In genomic region chr16:4280625-4281024, GRCh38 we compare ENCODE assay signal across 11 cellular contexts. TPM values are rescaled to one million over a fixed set of nuclear protein-coding genes. Genes with fewer than 3 reads are reported as not detected.
"Had no signal": no experiment of that assay in that cellular context is flagged by ENCODE, and none has a peak within 500 bp of the region (broad histone marks: within the 10 kb centered on the region; RNA-seq: fewer than 3 reads in every experiment).

No MANE protein-coding gene starts in this region.

- H3K27ac ChIP-seq: GM23248, HL-60, KMS-11 had no signal

- H2AFZ ChIP-seq: GM23248 had no signal

- H3K9ac ChIP-seq: GM23248, KMS-11 had no signal

- H3K4me3 ChIP-seq: GM23248 had no signal

- H3K4me2 ChIP-seq: KMS-11 had no signal

- FAIRE-seq: H54 had no signal

- DNase-seq: GM23248, GOT3, H9, HCEC 1CT, HFFc6, IMR-90, KBM-7 had no signal

RNA-seq across cellular contexts. Expression of gene SRL, which starts 38.7 kb away (rescaled TPM):
- total RNA-seq: GM23248, H9, HFFc6, HT1080 had no signal
- polyA plus RNA-seq: GM23248 had no signal
